In the genomic region with DNA sequence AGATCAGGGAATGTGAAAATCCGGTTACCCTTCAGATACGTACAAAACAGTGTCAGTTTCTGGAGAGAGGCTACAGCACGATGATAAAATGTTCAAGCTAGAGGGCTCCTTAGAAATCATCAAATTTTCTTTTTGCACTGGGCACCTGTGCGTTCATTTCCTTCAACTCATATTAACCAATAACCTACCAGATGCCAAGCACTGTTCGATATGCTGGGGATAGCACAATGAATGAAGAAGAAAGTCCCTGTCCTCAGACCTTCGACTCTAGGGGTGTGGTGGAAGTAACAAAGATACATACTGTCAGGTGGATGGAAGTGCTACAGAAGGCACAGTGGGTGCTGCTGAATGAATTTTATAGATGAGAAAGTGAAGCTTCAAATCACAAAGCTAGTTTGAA, we compare ENCODE assay signal across 26 cellular contexts.
"Had no signal": no experiment of that assay in that cellular context is flagged by ENCODE, and none has a peak within 500 bp of the region (broad histone marks: within the 10 kb centered on the region; RNA-seq: fewer than 3 reads in every experiment).

No MANE protein-coding gene starts in this region.

- H3K9me3 ChIP-seq: breast epithelium, esophagus squamous epithelium, heart right ventricle, left lung, mucosa of descending colon, ovary, right lobe of liver, transverse colon, uterus had no signal

- H3K4me3 Mint-ChIP-seq: activated CD4-positive, alpha-beta memory T cell treated with anti-CD3 and anti-CD28 coated beads, Interleukin-2, amount 10 ng/mL, durations not matched to agents 7 days and 5 days; activated CD4-positive, alpha-beta T cell treated with anti-CD3 and anti-CD28 coated beads, Interleukin-2, amount 10 ng/mL, durations not matched to agents 7 days and 5 days; activated CD8-positive, alpha-beta memory T cell treated with anti-CD3 and anti-CD28 coated beads, Interleukin-2, amount 10 ng/mL, durations not matched to agents 7 days and 5 days; activated naive CD4-positive, alpha-beta T cell treated with anti-CD3 and anti-CD28 coated beads for 36 hours; central memory CD8-positive, alpha-beta T cell; T-helper 17 cell had no signal

- DNase-seq: activated CD4-positive, alpha-beta memory T cell treated with anti-CD3 and anti-CD28 coated beads, Interleukin-2, amount 10 ng/mL, durations not matched to agents 7 days and 5 days; activated CD4-positive, alpha-beta T cell treated with anti-CD3 and anti-CD28 coated beads for 1 hour; activated CD4-positive, alpha-beta T cell treated with anti-CD3 and anti-CD28 coated beads, Interleukin-2, amount 10 ng/mL, durations not matched to agents 7 days and 5 days; activated CD8-positive, alpha-beta memory T cell treated with anti-CD3 and anti-CD28 coated beads, Interleukin-2, amount 10 ng/mL, durations not matched to agents 7 days and 5 days; activated effector memory CD4-positive, alpha-beta T cell treated with anti-CD3 and anti-CD28 coated beads, Interleukin-2, amount 50 U/mL, for 16 hours; activated naive CD4-positive, alpha-beta T cell treated with anti-CD3 and anti-CD28 coated beads for 36 hours; amygdala; dermis blood vessel endothelial cell; effector CD4-positive, alpha-beta T cell; esophagus squamous epithelium; foreskin melanocyte; heart right ventricle; left lung; mucosa of descending colon; ovary; right lobe of liver; stimulated activated CD4-positive, alpha-beta T cell treated with anti-CD3 and anti-CD28 coated beads, Interleukin-2, amount 100 ng/mL, for 48 hours; stimulated activated naive CD4-positive, alpha-beta T cell treated with Interleukin-2 at 50 U/mL for 16 hours; T-helper 17 cell; transverse colon; uterus had no signal

- H3K27me3 ChIP-seq: breast epithelium, esophagus squamous epithelium, heart right ventricle, left lung, ovary, right lobe of liver, transverse colon, uterus had no signal

- H3K27ac Mint-ChIP-seq: activated CD4-positive, alpha-beta memory T cell treated with anti-CD3 and anti-CD28 coated beads, Interleukin-2, amount 10 ng/mL, durations not matched to agents 7 days and 5 days; activated CD4-positive, alpha-beta T cell treated with anti-CD3 and anti-CD28 coated beads, Interleukin-2, amount 10 ng/mL, durations not matched to agents 7 days and 5 days; activated CD8-positive, alpha-beta memory T cell treated with anti-CD3 and anti-CD28 coated beads, Interleukin-2, amount 10 ng/mL, durations not matched to agents 7 days and 5 days; activated naive CD4-positive, alpha-beta T cell treated with anti-CD3 and anti-CD28 coated beads for 36 hours; progenitor cell of endocrine pancreas; T-helper 17 cell had no signal

- H3K4me3 ChIP-seq: breast epithelium, esophagus squamous epithelium, heart right ventricle, left lung, lung, mucosa of descending colon, ovary, right lobe of liver, transverse colon, uterus had no signal

- ATAC-seq: activated CD8-positive, alpha-beta memory T cell treated with anti-CD3 and anti-CD28 coated beads, Interleukin-2, amount 10 ng/mL, durations not matched to agents 7 days and 5 days; heart right ventricle; left lung; mucosa of descending colon; right lobe of liver; T-helper 17 cell had no signal

- H3K36me3 ChIP-seq: breast epithelium, left lung, ovary, right lobe of liver, transverse colon, uterus had no signal

- H3K27ac ChIP-seq: breast epithelium, epithelial cell of prostate, esophagus squamous epithelium, heart right ventricle, left lung, ovary, right lobe of liver, transverse colon, uterus had no signal

- H3K27me3 Mint-ChIP-seq: activated CD4-positive, alpha-beta memory T cell treated with anti-CD3 and anti-CD28 coated beads, Interleukin-2, amount 10 ng/mL, durations not matched to agents 7 days and 5 days; activated CD4-positive, alpha-beta T cell treated with anti-CD3 and anti-CD28 coated beads, Interleukin-2, amount 10 ng/mL, durations not matched to agents 7 days and 5 days; activated CD8-positive, alpha-beta memory T cell treated with anti-CD3 and anti-CD28 coated beads, Interleukin-2, amount 10 ng/mL, durations not matched to agents 7 days and 5 days; central memory CD8-positive, alpha-beta T cell; T-helper 17 cell had no signal

- H3K9me3 Mint-ChIP-seq: activated CD4-positive, alpha-beta memory T cell treated with anti-CD3 and anti-CD28 coated beads, Interleukin-2, amount 10 ng/mL, durations not matched to agents 7 days and 5 days; activated CD4-positive, alpha-beta T cell treated with anti-CD3 and anti-CD28 coated beads, Interleukin-2, amount 10 ng/mL, durations not matched to agents 7 days and 5 days; activated naive CD4-positive, alpha-beta T cell treated with anti-CD3 and anti-CD28 coated beads for 36 hours; central memory CD8-positive, alpha-beta T cell had no signal

- H3K4me1 ChIP-seq: breast epithelium had no signal
